In genomic region chrX:105823092-105823454, GRCh38 we compare ENCODE assay signal across 1 cellular context.
TF ChIP-seq lines count a peak whose summit lies in the region.

No MANE protein-coding gene starts in this region.

TF ChIP-seq in GM23338, 12 proteins besides CTCF, POLR2A, EP300 and RAD21 (continued from another document):
- no peak for TF ChIP-seq ZNF462 (CRISPR knock-in tag; IDR thresholded peaks at IDR 0.05)
- TF ChIP-seq STAT1 (IDR thresholded peaks at IDR 0.05; ENCODE audit: unreplicated experiment), result no peak
- no peak for TF ChIP-seq JUNB (IDR thresholded peaks at IDR 0.05; ENCODE audit: unreplicated experiment)
- TF ChIP-seq EZH2 (IDR thresholded peaks at IDR 0.05; ENCODE audit: low read depth, unreplicated experiment), result no peak
- TF ChIP-seq ZNF331 (CRISPR knock-in tag; IDR thresholded peaks at IDR 0.05; ENCODE audit: low read depth), result no peak
- TF ChIP-seq ETS1 (IDR thresholded peaks at IDR 0.05), result no peak
- TF ChIP-seq REST (IDR thresholded peaks at IDR 0.05; ENCODE audit: unreplicated experiment), result no peak
- no peak for TF ChIP-seq ZNF114 (CRISPR knock-in tag; IDR thresholded peaks at IDR 0.05)
- TF ChIP-seq NANOG (IDR thresholded peaks at IDR 0.05; ENCODE audit: borderline replicate concordance), result no peak
- no peak for TF ChIP-seq CREB1 (CRISPR knock-in tag; IDR thresholded peaks at IDR 0.05; ENCODE audit: low read depth)
